In genomic region chr11:64894070-64894811, GRCh38 we compare ENCODE assay signal across 8 cellular contexts. TPM values are rescaled to one million over a fixed set of nuclear protein-coding genes. Genes with fewer than 3 reads are reported as not detected.
DNase-seq lines count a peak whose midpoint lies in the region; ATAC-seq and TF ChIP-seq lines count a peak whose summit lies in the region.

No MANE protein-coding gene starts in this region.

- CTCF ChIA-PET in activated CD4-positive, alpha-beta T cell treated with anti-CD3 and anti-CD28 coated beads for 36 hours (lab: Charles Lee): interaction anchor here (0.5 to 17.2 kb wide), 8 partner anchors 9 to 1671 kb away, joined by 3 to 377 read pairs (median 4); partner anchors contain the start of gene CDC42BPG

- peaks cover 4% of the 10 kb centered on the region for H3K36me3 Mint-ChIP-seq in activated CD4-positive, alpha-beta T cell treated with anti-CD3 and anti-CD28 coated beads for 36 hours (ENCODE audit: low read depth)
- peaks cover 10% of the 10 kb centered on the region for H3K36me3 Mint-ChIP-seq in chondrocyte (ENCODE audit: low read depth)

- POLR2A ChIA-PET in activated CD4-positive, alpha-beta T cell treated with anti-CD3 and anti-CD28 coated beads for 36 hours (lab: Charles Lee): no interaction called here

- ATAC-seq in activated CD4-positive, alpha-beta T cell treated with anti-CD3 and anti-CD28 coated beads for 36 hours: peak; percentile 99
- no peak for ATAC-seq in GM19463 (IDR thresholded peaks at IDR 0.05; ENCODE audit: unreplicated experiment)

- no peaks in the 10 kb centered on the region for H3K27me3 Mint-ChIP-seq in activated CD4-positive, alpha-beta T cell treated with anti-CD3 and anti-CD28 coated beads for 36 hours
- H3K27me3 Mint-ChIP-seq in chondrocyte (ENCODE audit: low read depth): no peaks in the 10 kb centered on the region

- peak; percentile 88 for TF ChIP-seq CTCF in chondrocyte (IDR thresholded peaks at IDR 0.05)

- no peak overlapping the region for H3K4me3 Mint-ChIP-seq in activated CD4-positive, alpha-beta T cell treated with anti-CD3 and anti-CD28 coated beads for 36 hours
- H3K4me3 Mint-ChIP-seq in chondrocyte (ENCODE audit: unreplicated experiment): no peak overlapping the region

- H3K9me3 Mint-ChIP-seq in activated CD4-positive, alpha-beta T cell treated with anti-CD3 and anti-CD28 coated beads for 36 hours (ENCODE audit: low read depth): no peaks in the 10 kb centered on the region
- no peaks in the 10 kb centered on the region for H3K9me3 Mint-ChIP-seq in chondrocyte (ENCODE audit: low read depth)

- intact Hi-C loops in activated CD4-positive, alpha-beta T cell treated with anti-CD3 and anti-CD28 coated beads for 36 hours (cut with DNase I, micrococcal nuclease): loop anchor here (1.0 kb wide), 2 partner anchors 47 to 107 kb away; no protein-coding TSS in a partner anchor

- no peak overlapping the region for H3K27ac Mint-ChIP-seq in activated CD4-positive, alpha-beta T cell treated with anti-CD3 and anti-CD28 coated beads for 36 hours
- no peak overlapping the region for H3K27ac Mint-ChIP-seq in chondrocyte (ENCODE audit: unreplicated experiment)

- DNase-seq in DMS53 treated with DMSO at 0.1 percent for 48 hours (lab: John Stamatoyannopoulos, UW; ENCODE audit: unreplicated experiment): peak; percentile 31
- peak; percentile 52 for DNase-seq in HCEC 1CT
- DNase-seq in NCI-H345 treated with DMSO at 0.1 percent for 48 hours (lab: John Stamatoyannopoulos, UW; ENCODE audit: unreplicated experiment): peak; percentile 12
- DNase-seq in activated CD4-positive, alpha-beta T cell treated with anti-CD3 and anti-CD28 coated beads for 36 hours: peak; percentile 96
- peak; percentile 93 for DNase-seq in chondrocyte (ENCODE audit: low spot score)
- peak; percentile 68 to 76 for DNase-seq in lung microvascular endothelial cell (ENCODE audit: low read depth in 2 of 2)
- DNase-seq in stimulated activated CD8-positive, alpha-beta memory T cell treated with anti-CD3 and anti-CD28 coated beads, Interleukin-12 subunit alpha, Interleukin-12 subunit beta, amount 100 ng/mL, for 4 hours (ENCODE audit: low read depth): peak; percentile 76

- H3K4me1 Mint-ChIP-seq in activated CD4-positive, alpha-beta T cell treated with anti-CD3 and anti-CD28 coated beads for 36 hours: no peaks in the 10 kb centered on the region
- no peaks in the 10 kb centered on the region for H3K4me1 Mint-ChIP-seq in chondrocyte (ENCODE audit: low read depth)

RNA-seq across cellular contexts. Expression of gene EHD1, which starts 15.8 kb away (rescaled TPM):
- total RNA-seq in activated CD4-positive, alpha-beta T cell treated with anti-CD3 and anti-CD28 coated beads for 36 hours: 10 to 100 TPM; 71.0 to 73.6 TPM
- total RNA-seq in chondrocyte (78.9 to 129 TPM (median 111 TPM) in 3 replicates), lung microvascular endothelial cell (27.6 and 33.6 TPM in 2 replicates)

RNA-seq across cellular contexts. Expression of gene ATG2A, which starts 22.8 kb away (rescaled TPM):
- total RNA-seq in activated CD4-positive, alpha-beta T cell treated with anti-CD3 and anti-CD28 coated beads for 36 hours: 10 to 100 TPM; 15.8 to 16.7 TPM
- total RNA-seq in chondrocyte: 15.2 to 21.9 TPM (median 16.3 TPM) in 3 replicates
- 7.6 and 12.1 TPM in 2 replicates for total RNA-seq in lung microvascular endothelial cell

RNA-seq across cellular contexts. Expression of gene PPP2R5B, which starts 30.2 kb away (rescaled TPM):
- total RNA-seq in activated CD4-positive, alpha-beta T cell treated with anti-CD3 and anti-CD28 coated beads for 36 hours: 10 to 100 TPM; 13.2 to 13.5 TPM
- 21.7 to 33.2 TPM (median 29.3 TPM) in 3 replicates for total RNA-seq in chondrocyte
- total RNA-seq in lung microvascular endothelial cell: 5.0 and 11.5 TPM in 2 replicates

RNA-seq across cellular contexts. Expression of gene GPHA2, which starts 41.5 kb away (rescaled TPM):
- total RNA-seq in activated CD4-positive, alpha-beta T cell treated with anti-CD3 and anti-CD28 coated beads for 36 hours: under 1 TPM in 1 of 2 experiments, not detected in 1; 0.34 TPM
- total RNA-seq in chondrocyte (not detected in 3 replicates), lung microvascular endothelial cell (not detected in 2 replicates)

RNA-seq across cellular contexts. Expression of gene CDC42BPG, which starts 49.8 kb away (rescaled TPM):
- under 1 TPM; 0.28 to 0.39 TPM for total RNA-seq in activated CD4-positive, alpha-beta T cell treated with anti-CD3 and anti-CD28 coated beads for 36 hours
- total RNA-seq in chondrocyte (0.17 to 0.46 TPM (median 0.35 TPM) in 3 replicates), lung microvascular endothelial cell (0.22 and 0.79 TPM in 2 replicates)

Comparison
In these comparisons a context has a peak if more than half of its experiments do, and no peak if none do; other contexts are left out.
1. DNase-seq: peak in every context shown above with its lines; median percentile 96 in activated CD4-positive, alpha-beta T cell treated with anti-CD3 and anti-CD28 coated beads for 36 hours; 93 in chondrocyte; 76 in stimulated activated CD8-positive, alpha-beta memory T cell treated with anti-CD3 and anti-CD28 coated beads, Interleukin-12 subunit alpha, Interleukin-12 subunit beta, amount 100 ng/mL, for 4 hours; 72 in lung microvascular endothelial cell; 52 in HCEC 1CT; 31 in DMS53 treated with DMSO at 0.1 percent for 48 hours; 12 in NCI-H345 treated with DMSO at 0.1 percent for 48 hours.